8 cellular contexts compared by ENCODE assay signal in the genomic region with DNA sequence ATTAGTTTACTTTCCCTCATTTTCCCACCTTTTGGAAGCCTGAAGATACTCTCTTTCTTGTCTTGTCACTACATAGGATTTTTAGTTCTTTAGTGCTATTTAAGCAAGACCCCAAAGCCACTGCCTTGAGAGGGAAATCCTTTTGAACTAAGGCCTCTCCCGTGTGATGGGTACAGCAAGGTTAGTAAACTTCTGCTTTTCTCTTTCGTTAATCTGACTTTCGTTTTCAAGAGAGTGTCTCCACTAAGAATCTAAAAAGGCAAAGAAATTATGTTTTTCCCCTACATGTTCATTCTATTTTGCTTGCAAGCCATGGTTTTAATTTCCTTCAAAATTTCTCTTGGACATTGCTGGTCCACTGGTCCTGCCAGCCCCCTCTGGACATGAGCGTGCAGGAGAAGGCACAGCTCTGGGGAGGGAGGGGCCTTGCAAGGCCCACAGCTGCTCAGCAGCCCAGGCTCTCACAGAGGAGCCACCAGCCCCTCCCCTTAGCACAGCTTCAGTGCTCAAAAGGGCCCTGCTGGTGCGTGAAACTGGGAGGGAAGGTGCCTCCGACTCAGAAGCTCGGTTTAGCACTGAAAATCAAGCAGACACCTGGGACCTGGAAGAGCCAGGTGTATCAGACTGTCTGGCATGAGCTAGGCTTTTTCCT.
DNase-seq lines count a peak whose midpoint lies in the region; ATAC-seq, FAIRE-seq and TF ChIP-seq lines count a peak whose summit lies in the region.

No MANE protein-coding gene starts in this region.

- ATAC-seq in GM21360 (IDR thresholded peaks at IDR 0.05; ENCODE audit: unreplicated experiment) (peak; percentile 90), HG03460 (IDR thresholded peaks at IDR 0.05; ENCODE audit: unreplicated experiment) (peak; percentile 96), WTC11 (peak; percentile 74), natural killer cell (peak; percentile 85 to 95 (median 85))

- DNase-seq in GM13976 (ENCODE audit: low spot score) (peak; percentile 75), WTC11 (ENCODE audit: low spot score) (no peak), natural killer cell (no peak), progenitor cell of endocrine pancreas (ENCODE audit: low spot score, unreplicated experiment) (no peak), kidney (no peak), SW480 (ENCODE audit: low spot score) (no peak)

- in situ Hi-C loops in GM13976 (cut with MboI; ENCODE audit: low sequenced_read_pairs, unreplicated experiment), result no loop called here

- FAIRE-seq in kidney (lab: Jason Lieb, UNC), result no peak

- TF ChIP-seq CTCF in GM13976 (IDR thresholded peaks at IDR 0.05; ENCODE audit: borderline replicate concordance, control extremely low read depth, extremely low read depth, insufficient read depth, missing control alignments) (no peak), WTC11 (IDR thresholded peaks at IDR 0.05) (no peak), natural killer cell (IDR thresholded peaks at IDR 0.05) (no peak), progenitor cell of endocrine pancreas (IDR thresholded peaks at IDR 0.05; ENCODE audit: unreplicated experiment) (no peak), kidney (IDR thresholded peaks at IDR 0.05; ENCODE audit: borderline replicate concordance, extremely low read depth, insufficient read depth) (no peak)

- no peak overlapping the region for H3K9ac ChIP-seq in kidney (ENCODE audit: low read length in 2 of 2)

- no peaks in the 10 kb centered on the region for H3K36me3 ChIP-seq in kidney (ENCODE audit: control insufficient read depth in 1 of 2, insufficient read depth in 2 of 2, low read length in 2 of 2)

- intact Hi-C loops in natural killer cell (cut with micrococcal nuclease), result no loop called here
- intact Hi-C loops in kidney (cut with DNase I), result no loop called here

- H3K4me3 Mint-ChIP-seq in WTC11, result no peak overlapping the region
- peak overlapping the region; percentile 75 for H3K4me3 Mint-ChIP-seq in natural killer cell
- H3K4me3 Mint-ChIP-seq in progenitor cell of endocrine pancreas (ENCODE audit: low read depth), result no peak overlapping the region

- H3K9me3 Mint-ChIP-seq in WTC11, result no peaks in the 10 kb centered on the region
- H3K9me3 Mint-ChIP-seq in natural killer cell, result no peaks in the 10 kb centered on the region
- H3K9me3 Mint-ChIP-seq in progenitor cell of endocrine pancreas (ENCODE audit: low read depth), result no peaks in the 10 kb centered on the region

- H3K4me3 ChIP-seq in kidney (ENCODE audit: low read length in 2 of 2), result no peak overlapping the region

- no peak overlapping the region for H3K27ac Mint-ChIP-seq in WTC11
- H3K27ac Mint-ChIP-seq in natural killer cell, result peak overlapping the region; percentile 22 to 61
- H3K27ac Mint-ChIP-seq in progenitor cell of endocrine pancreas, result no peak overlapping the region

- H3K36me3 Mint-ChIP-seq in WTC11 (no peaks in the 10 kb centered on the region), natural killer cell (no peaks in the 10 kb centered on the region), progenitor cell of endocrine pancreas (ENCODE audit: insufficient read depth) (no peaks in the 10 kb centered on the region)

- CTCF ChIA-PET in WTC11 (lab: Charles Lee), result interaction anchor here (0.7 kb wide), 1 partner anchor 195 kb away, joined by 3 read pairs; no protein-coding TSS in a partner anchor

- no peaks in the 10 kb centered on the region for H3K4me1 ChIP-seq in kidney (ENCODE audit: control insufficient read depth in 1 of 2, insufficient read depth in 1 of 2, low read depth in 1 of 2, low read length in 2 of 2)

- H3K27me3 Mint-ChIP-seq in WTC11 (ENCODE audit: low read depth) (no peaks in the 10 kb centered on the region), natural killer cell (ENCODE audit: low read depth in 2 of 2) (no peaks in the 10 kb centered on the region), progenitor cell of endocrine pancreas (peaks cover 59% of the 10 kb centered on the region)

- no peaks in the 10 kb centered on the region for H3K9me3 ChIP-seq in kidney (ENCODE audit: control insufficient read depth in 1 of 2, low read length in 2 of 2)

- H3K27ac ChIP-seq in kidney (ENCODE audit: low read depth in 2 of 2, low read length in 2 of 2), result no peak overlapping the region

- POLR2A ChIA-PET in WTC11 (lab: Charles Lee), result no interaction called here

- H3K4me1 Mint-ChIP-seq in WTC11, result peaks cover 3% of the 10 kb centered on the region
- peaks cover 8% of the 10 kb centered on the region in 2 donors for H3K4me1 Mint-ChIP-seq in natural killer cell
- no peaks in the 10 kb centered on the region for H3K4me1 Mint-ChIP-seq in progenitor cell of endocrine pancreas (ENCODE audit: low read depth)

TF ChIP-seq in WTC11, 78 proteins besides CTCF, POLR2A, EP300 and RAD21 (continues in another document):
- TF ChIP-seq, protein P1, sequence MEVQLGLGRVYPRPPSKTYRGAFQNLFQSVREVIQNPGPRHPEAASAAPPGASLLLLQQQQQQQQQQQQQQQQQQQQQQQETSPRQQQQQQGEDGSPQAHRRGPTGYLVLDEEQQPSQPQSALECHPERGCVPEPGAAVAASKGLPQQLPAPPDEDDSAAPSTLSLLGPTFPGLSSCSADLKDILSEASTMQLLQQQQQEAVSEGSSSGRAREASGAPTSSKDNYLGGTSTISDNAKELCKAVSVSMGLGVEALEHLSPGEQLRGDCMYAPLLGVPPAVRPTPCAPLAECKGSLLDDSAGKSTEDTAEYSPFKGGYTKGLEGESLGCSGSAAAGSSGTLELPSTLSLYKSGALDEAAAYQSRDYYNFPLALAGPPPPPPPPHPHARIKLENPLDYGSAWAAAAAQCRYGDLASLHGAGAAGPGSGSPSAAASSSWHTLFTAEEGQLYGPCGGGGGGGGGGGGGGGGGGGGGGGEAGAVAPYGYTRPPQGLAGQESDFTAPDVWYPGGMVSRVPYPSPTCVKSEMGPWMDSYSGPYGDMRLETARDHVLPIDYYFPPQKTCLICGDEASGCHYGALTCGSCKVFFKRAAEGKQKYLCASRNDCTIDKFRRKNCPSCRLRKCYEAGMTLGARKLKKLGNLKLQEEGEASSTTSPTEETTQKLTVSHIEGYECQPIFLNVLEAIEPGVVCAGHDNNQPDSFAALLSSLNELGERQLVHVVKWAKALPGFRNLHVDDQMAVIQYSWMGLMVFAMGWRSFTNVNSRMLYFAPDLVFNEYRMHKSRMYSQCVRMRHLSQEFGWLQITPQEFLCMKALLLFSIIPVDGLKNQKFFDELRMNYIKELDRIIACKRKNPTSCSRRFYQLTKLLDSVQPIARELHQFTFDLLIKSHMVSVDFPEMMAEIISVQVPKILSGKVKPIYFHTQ (CRISPR knock-in tag; IDR thresholded peaks at IDR 0.05), result no peak
- TF ChIP-seq, protein P2, sequence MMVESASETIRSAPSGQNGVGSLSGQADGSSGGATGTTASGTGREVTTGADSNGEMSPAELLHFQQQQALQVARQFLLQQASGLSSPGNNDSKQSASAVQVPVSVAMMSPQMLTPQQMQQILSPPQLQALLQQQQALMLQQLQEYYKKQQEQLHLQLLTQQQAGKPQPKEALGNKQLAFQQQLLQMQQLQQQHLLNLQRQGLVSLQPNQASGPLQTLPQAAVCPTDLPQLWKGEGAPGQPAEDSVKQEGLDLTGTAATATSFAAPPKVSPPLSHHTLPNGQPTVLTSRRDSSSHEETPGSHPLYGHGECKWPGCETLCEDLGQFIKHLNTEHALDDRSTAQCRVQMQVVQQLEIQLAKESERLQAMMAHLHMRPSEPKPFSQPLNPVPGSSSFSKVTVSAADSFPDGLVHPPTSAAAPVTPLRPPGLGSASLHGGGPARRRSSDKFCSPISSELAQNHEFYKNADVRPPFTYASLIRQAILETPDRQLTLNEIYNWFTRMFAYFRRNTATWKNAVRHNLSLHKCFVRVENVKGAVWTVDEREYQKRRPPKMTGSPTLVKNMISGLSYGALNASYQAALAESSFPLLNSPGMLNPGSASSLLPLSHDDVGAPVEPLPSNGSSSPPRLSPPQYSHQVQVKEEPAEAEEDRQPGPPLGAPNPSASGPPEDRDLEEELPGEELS (CRISPR knock-in tag; IDR thresholded peaks at IDR 0.05), result no peak
- TF ChIP-seq ZNF232 (CRISPR knock-in tag; IDR thresholded peaks at IDR 0.05) (no peak), ESRRA (CRISPR knock-in tag; IDR thresholded peaks at IDR 0.05; ENCODE audit: borderline replicate concordance) (no peak)
- TF ChIP-seq, protein P3, sequence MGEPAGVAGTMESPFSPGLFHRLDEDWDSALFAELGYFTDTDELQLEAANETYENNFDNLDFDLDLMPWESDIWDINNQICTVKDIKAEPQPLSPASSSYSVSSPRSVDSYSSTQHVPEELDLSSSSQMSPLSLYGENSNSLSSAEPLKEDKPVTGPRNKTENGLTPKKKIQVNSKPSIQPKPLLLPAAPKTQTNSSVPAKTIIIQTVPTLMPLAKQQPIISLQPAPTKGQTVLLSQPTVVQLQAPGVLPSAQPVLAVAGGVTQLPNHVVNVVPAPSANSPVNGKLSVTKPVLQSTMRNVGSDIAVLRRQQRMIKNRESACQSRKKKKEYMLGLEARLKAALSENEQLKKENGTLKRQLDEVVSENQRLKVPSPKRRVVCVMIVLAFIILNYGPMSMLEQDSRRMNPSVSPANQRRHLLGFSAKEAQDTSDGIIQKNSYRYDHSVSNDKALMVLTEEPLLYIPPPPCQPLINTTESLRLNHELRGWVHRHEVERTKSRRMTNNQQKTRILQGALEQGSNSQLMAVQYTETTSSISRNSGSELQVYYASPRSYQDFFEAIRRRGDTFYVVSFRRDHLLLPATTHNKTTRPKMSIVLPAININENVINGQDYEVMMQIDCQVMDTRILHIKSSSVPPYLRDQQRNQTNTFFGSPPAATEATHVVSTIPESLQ (CRISPR knock-in tag; IDR thresholded peaks at IDR 0.05), result no peak
- TF ChIP-seq, protein P4, sequence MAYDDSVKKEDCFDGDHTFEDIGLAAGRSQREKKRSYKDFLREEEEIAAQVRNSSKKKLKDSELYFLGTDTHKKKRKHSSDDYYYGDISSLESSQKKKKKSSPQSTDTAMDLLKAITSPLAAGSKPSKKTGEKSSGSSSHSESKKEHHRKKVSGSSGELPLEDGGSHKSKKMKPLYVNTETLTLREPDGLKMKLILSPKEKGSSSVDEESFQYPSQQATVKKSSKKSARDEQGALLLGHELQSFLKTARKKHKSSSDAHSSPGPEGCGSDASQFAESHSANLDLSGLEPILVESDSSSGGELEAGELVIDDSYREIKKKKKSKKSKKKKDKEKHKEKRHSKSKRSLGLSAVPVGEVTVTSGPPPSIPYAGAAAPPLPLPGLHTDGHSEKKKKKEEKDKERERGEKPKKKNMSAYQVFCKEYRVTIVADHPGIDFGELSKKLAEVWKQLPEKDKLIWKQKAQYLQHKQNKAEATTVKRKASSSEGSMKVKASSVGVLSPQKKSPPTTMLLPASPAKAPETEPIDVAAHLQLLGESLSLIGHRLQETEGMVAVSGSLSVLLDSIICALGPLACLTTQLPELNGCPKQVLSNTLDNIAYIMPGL (CRISPR knock-in tag; IDR thresholded peaks at IDR 0.05), result no peak

Comparison
In these comparisons a context has a peak if more than half of its experiments do, and no peak if none do; other contexts are left out.
1. H3K27ac Mint-ChIP-seq: peak in natural killer cell (2 of 2); none in WTC11 (single experiment) and progenitor cell of endocrine pancreas (single experiment).
2. Peak in every context shown above with its lines, with median percentiles within 50 percentile points of each other: ATAC-seq.